Comparison of ENCODE assay signal across 8 cellular contexts in genomic region chr10:3805227-3805790, GRCh38. TPM values are rescaled to one million over a fixed set of nuclear protein-coding genes. Genes with fewer than 3 reads are reported as not detected.
DNase-seq lines count a peak whose midpoint lies in the region; ATAC-seq and TF ChIP-seq lines count a peak whose summit lies in the region.

No MANE protein-coding gene starts in this region.

- H3K36me3 ChIP-seq in skeletal muscle tissue (ENCODE audit: control insufficient read depth in 3 of 3, insufficient read depth in 3 of 3, low read length in 3 of 3) = no peaks in the 10 kb centered on the region

- H3K9ac ChIP-seq in skeletal muscle tissue (ENCODE audit: low read depth in 1 of 3, low read length in 3 of 3) = peak overlapping the region; percentile 2 to 51 (median 40)

- DNase-seq in CD14-positive monocyte (ENCODE audit: low spot score) = peak; percentile 86
- DNase-seq in Kasumi-1 (lab: John Stamatoyannopoulos, UW) = peak; percentile 80 to 82
- peak; percentile 45 to 58 for DNase-seq in activated CD4-positive, alpha-beta T cell treated with anti-CD3 and anti-CD28 coated beads, Interleukin-2, amount 50 U/mL, for 48 hours
- DNase-seq in fibroblast of peridontal ligament (ENCODE audit: extremely low read depth) = peak; percentile 70
- DNase-seq in NCI-H1694 treated with DMSO at 0.1 percent for 48 hours (lab: John Stamatoyannopoulos, UW) = no peak

- peak overlapping the region; percentile 21 to 54 for H3K4me3 Mint-ChIP-seq in CD14-positive monocyte

- intact Hi-C loops in CD14-positive monocyte (cut with micrococcal nuclease) = loop anchor here (1.0 to 2.0 kb wide), 3 partner anchors 19 to 47 kb away; partner anchors contain the start of gene KLF6 (in 1 of the 2)

- no peaks in the 10 kb centered on the region for H3K9me3 Mint-ChIP-seq in CD14-positive monocyte

- TF ChIP-seq CTCF in CD14-positive monocyte (IDR thresholded peaks at IDR 0.05) = no peak

- peak overlapping the region; percentile 90 for H3K27ac ChIP-seq in skeletal muscle tissue (ENCODE audit: low read depth, low read length)

- peaks cover 0 to 6% of the 10 kb centered on the region in 2 donors for H3K36me3 Mint-ChIP-seq in CD14-positive monocyte

- peak overlapping the region; percentile 2 to 26 (median 15) for H3K4me3 ChIP-seq in skeletal muscle tissue (ENCODE audit: low read length in 3 of 3)

- no peaks in the 10 kb centered on the region for H3K9me3 ChIP-seq in skeletal muscle tissue (ENCODE audit: control insufficient read depth in 3 of 3, low read length in 3 of 3)

- ATAC-seq in GM19463 (IDR thresholded peaks at IDR 0.05; ENCODE audit: unreplicated experiment) (peak; percentile 36), GM18873 (IDR thresholded peaks at IDR 0.05; ENCODE audit: low FRiP score, unreplicated experiment) (no peak)

- peak overlapping the region in 1 of 7 donors; percentile 98 for H3K27ac Mint-ChIP-seq in CD14-positive monocyte

- peaks cover 8% of the 10 kb centered on the region for H3K4me1 Mint-ChIP-seq in CD14-positive monocyte

- no peaks in the 10 kb centered on the region for H3K27me3 Mint-ChIP-seq in CD14-positive monocyte (ENCODE audit: low read depth in 3 of 3)

- H3K27me3 ChIP-seq in skeletal muscle tissue (ENCODE audit: control insufficient read depth in 3 of 3, insufficient read depth in 3 of 3, low read length in 3 of 3) = no peaks in the 10 kb centered on the region

- H3K4me1 ChIP-seq in skeletal muscle tissue (ENCODE audit: control insufficient read depth in 3 of 3, insufficient read depth in 3 of 3, low read length in 3 of 3) = peaks cover 66 to 69% (median 68%) of the 10 kb centered on the region in 3 donors

RNA-seq across cellular contexts. Expression of gene KLF6, which starts 20.3 kb away (rescaled TPM):
- polyA plus RNA-seq in CD14-positive monocyte = 100 to 1,000 TPM; 499 to 510 TPM
- total RNA-seq in skeletal muscle tissue = 50.6 TPM
